Comparison of ENCODE assay signal across 22 cellular contexts in the genomic region with DNA sequence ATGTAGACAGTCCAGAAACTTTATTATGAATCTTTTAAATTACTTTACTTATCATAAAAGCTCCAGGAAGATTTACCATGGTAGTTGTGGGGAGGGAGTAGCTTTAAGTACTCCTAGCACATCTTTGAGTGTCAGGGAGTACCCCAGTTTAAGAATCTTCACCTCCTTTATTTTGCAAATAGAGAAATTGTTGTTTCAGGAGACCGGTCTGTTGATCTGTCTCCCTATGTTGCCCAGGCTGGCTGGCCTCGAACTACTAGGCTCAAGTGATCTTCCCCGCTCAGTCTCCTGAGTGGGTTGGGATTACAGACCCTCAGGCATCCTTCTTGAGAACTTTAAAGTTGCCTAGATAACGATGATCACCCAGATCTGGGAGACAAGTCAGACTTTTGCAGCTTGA. TPM values are rescaled to one million over a fixed set of nuclear protein-coding genes. Genes with fewer than 3 reads are reported as not detected.
DNase-seq lines count a peak whose midpoint lies in the region; ATAC-seq, FAIRE-seq and TF ChIP-seq lines count a peak whose summit lies in the region.
"Had no signal": no experiment of that assay in that cellular context is flagged by ENCODE, and none has a peak within 500 bp of the region (broad histone marks: within the 10 kb centered on the region; RNA-seq: fewer than 3 reads in every experiment).

No MANE protein-coding gene starts in this region.

- H3K9ac ChIP-seq in Loucy (ENCODE audit: low read depth, low read length, poor library complexity, severe bottlenecking) (no peak overlapping the region), H1 (replicated peaks in 1 of 4; ENCODE audit: extremely low read depth in 1 of 4, low read depth in 3 of 4, low read length in 3 of 4) (no peak overlapping the region), trophoblast cell (ENCODE audit: low read length) (no peak overlapping the region)

- H2BK5ac ChIP-seq in H1 (ENCODE audit: low read depth, low read length), result no peak overlapping the region
- no peak overlapping the region for H2BK5ac ChIP-seq in trophoblast cell (ENCODE audit: low read depth, low read length, poor library complexity)

- H3K18ac ChIP-seq in H1 (ENCODE audit: extremely low read depth, low read length) (no peak overlapping the region), trophoblast cell (ENCODE audit: low read length) (no peak overlapping the region)

- no peak overlapping the region for H2BK20ac ChIP-seq in H1 (ENCODE audit: low read length)

- no peak overlapping the region for H4K8ac ChIP-seq in H1 (ENCODE audit: extremely low read depth, insufficient read depth, low read length)
- no peak overlapping the region for H4K8ac ChIP-seq in trophoblast cell (ENCODE audit: low read depth, low read length)

- H3K4me1 ChIP-seq in Loucy (ENCODE audit: insufficient read depth, low read length, poor library complexity, severe bottlenecking), result peaks cover 37% of the 10 kb centered on the region
- peaks cover 0 to 5% (median 4%) of the 10 kb centered on the region in 4 experiments; a peak in 5 of 7 replicates for H3K4me1 ChIP-seq in H1 (replicated peaks in 1 of 4; ENCODE audit: control insufficient read depth in 3 of 4, insufficient read depth in 4 of 4, low read length in 3 of 4)
- H3K4me1 ChIP-seq in trophoblast cell (ENCODE audit: control insufficient read depth in 1 of 2, insufficient read depth in 2 of 2, low read length in 2 of 2), result no peaks in the 10 kb centered on the region

- ATAC-seq in HG03442 (IDR thresholded peaks at IDR 0.05; ENCODE audit: unreplicated experiment), result no peak
- ATAC-seq: A549, HCT116, HepG2 had no signal

- H3K36me3 ChIP-seq in Loucy (ENCODE audit: insufficient read depth, low read length), result no peaks in the 10 kb centered on the region
- H3K36me3 ChIP-seq in H1 (ENCODE audit: control insufficient read depth in 2 of 4, insufficient read depth in 4 of 4, low read length in 3 of 4), result peaks cover 0 to 4% (median 0%) of the 10 kb centered on the region in 4 experiments; a peak in 1 of 8 replicates
- peaks cover 3 to 5% of the 10 kb centered on the region in 2 experiments for H3K36me3 ChIP-seq in trophoblast cell (ENCODE audit: control insufficient read depth in 1 of 2, insufficient read depth in 2 of 2, low read length in 2 of 2)

- peak overlapping the region; percentile 11 for H3K27ac Mint-ChIP-seq in activated T-cell treated with anti-CD3 and anti-CD28 coated beads, Interleukin-2, amount 50 U/mL, for 24 hours
- H3K27ac Mint-ChIP-seq: IgD-negative memory B cell had no signal

- H3K56ac ChIP-seq in H1 (replicated peaks; ENCODE audit: insufficient read length, low read depth, low read length), result no peak overlapping the region

- H4K20me1 ChIP-seq in Loucy (ENCODE audit: insufficient read depth, low read length, poor library complexity, severe bottlenecking), result peaks cover 98% of the 10 kb centered on the region
- H4K20me1 ChIP-seq in H1 (replicated peaks in 1 of 2; ENCODE audit: control insufficient read depth in 1 of 2, insufficient read depth in 2 of 2, low read length in 2 of 2), result peaks cover 21 to 44% of the 10 kb centered on the region in 2 experiments

- H3K79me1 ChIP-seq in H1 (ENCODE audit: low read depth, low read length), result 0 out of 2 replicates have a peak, but pooled peaks cover 3% of the 10 kb centered on the region
- H3K79me1 ChIP-seq in trophoblast cell (ENCODE audit: low read length), result no peaks in the 10 kb centered on the region

- H3K36me3 Mint-ChIP-seq in activated T-cell treated with anti-CD3 and anti-CD28 coated beads, Interleukin-2, amount 50 U/mL, for 24 hours (ENCODE audit: low read depth), result peaks cover 65% of the 10 kb centered on the region

- H2AFZ ChIP-seq in Loucy (ENCODE audit: low read length) (no peak overlapping the region), H1 (ENCODE audit: low read length) (no peak overlapping the region), trophoblast cell (ENCODE audit: insufficient read depth, low read length, poor library complexity) (no peak overlapping the region)

- no peak for FAIRE-seq in H1 (lab: Jason Lieb, UNC)
- FAIRE-seq: A549, G401.6, GM12891, GM19239, HepG2, HTR-8/SVneo had no signal

- DNase-seq in activated T-cell treated with anti-CD3 and anti-CD28 coated beads, Interleukin-2, amount 50 U/mL, for 24 hours, result no peak
- no peak for DNase-seq in activated T-cell treated with anti-CD3 and anti-CD28 coated beads for 4 hours
- DNase-seq in H1 (ENCODE audit: low read depth in 1 of 2, low spot score in 2 of 2), result no peak
- no peak for DNase-seq in trophoblast cell
- no peak for DNase-seq in stimulated activated naive CD4-positive, alpha-beta T cell (lab: John Stamatoyannopoulos, UW)
- DNase-seq in NCI-H446 (lab: John Stamatoyannopoulos, UW), result no peak
- DNase-seq: AML-193; CD4-positive, alpha-beta memory T cell; DMS53; HFFc6 had no signal

- no peak for TF ChIP-seq POLR2A in H1 (IDR thresholded peaks at IDR 0.05; ENCODE audit: control extremely low read depth in 1 of 2, low read depth in 2 of 2, low read length in 2 of 2)

- H3K4me3 ChIP-seq in Loucy (ENCODE audit: low read length, poor library complexity, severe bottlenecking), result no peak overlapping the region
- H3K4me3 ChIP-seq in H1 (ENCODE audit: extremely low read depth in 1 of 4, insufficient read depth in 2 of 4, low read depth in 3 of 4, low read length in 4 of 4), result no peak overlapping the region
- H3K4me3 ChIP-seq in trophoblast cell (ENCODE audit: low read depth, low read length), result no peak overlapping the region
- H3K4me3 ChIP-seq: A549 had no signal

- H3K9me3 ChIP-seq in Loucy (ENCODE audit: insufficient read depth, low read depth, low read length) (no peaks in the 10 kb centered on the region), H1 (ENCODE audit: insufficient read depth in 2 of 2, low read depth in 1 of 2, low read length in 1 of 2) (no peaks in the 10 kb centered on the region), trophoblast cell (ENCODE audit: insufficient read depth, low read depth, low read length) (no peaks in the 10 kb centered on the region)

- no peak overlapping the region for H4K5ac ChIP-seq in H1 (ENCODE audit: insufficient read length, low read depth, low read length)

- 76% methylated on average over 4 of the region's 4 CpGs; no CpG with 5 or more reads in 1 of the 2 experiments for WGBS in H1 (ENCODE audit: extremely low coverage in 1 of 2, insufficient coverage in 1 of 2, insufficient read length in 1 of 2, insufficient replicate concordance in 2 of 2, low coverage in 1 of 2, low lambda C conversion rate in 2 of 2, missing lambda C conversion rate in 1 of 2), 2 experiments
- WGBS in trophoblast cell (ENCODE audit: extremely low coverage, insufficient coverage, insufficient read length), result no CpG with 5 or more reads among the region's 4 CpGs

- H3K4me2 ChIP-seq in Loucy (ENCODE audit: low read depth, low read length, poor library complexity, severe bottlenecking), result peak overlapping the region; percentile 57
- peak overlapping the region; percentile 31 to 53; a peak in 3 of 4 replicates for H3K4me2 ChIP-seq in H1 (ENCODE audit: insufficient read depth in 1 of 2, low read depth in 2 of 2, low read length in 2 of 2)
- no peak overlapping the region for H3K4me2 ChIP-seq in trophoblast cell (ENCODE audit: low read length)
- H3K4me2 ChIP-seq: A549 had no signal

- peaks cover 77% of the 10 kb centered on the region for H3K4me1 Mint-ChIP-seq in activated T-cell treated with anti-CD3 and anti-CD28 coated beads, Interleukin-2, amount 50 U/mL, for 24 hours (ENCODE audit: low read depth)

- no peaks in the 10 kb centered on the region for H3K9me3 Mint-ChIP-seq in activated T-cell treated with anti-CD3 and anti-CD28 coated beads, Interleukin-2, amount 50 U/mL, for 24 hours
- H3K9me3 Mint-ChIP-seq: CD4-positive, alpha-beta memory T cell; HFFc6; IgD-negative memory B cell had no signal

- TF ChIP-seq CTCF in Loucy (conservative IDR thresholded peaks at IDR 0.05; ENCODE audit: low read length) (no peak), H1 (IDR thresholded peaks at IDR 0.05; ENCODE audit: control extremely low read depth in 1 of 3, insufficient read depth in 1 of 3, low read depth in 1 of 3, low read length in 3 of 3) (no peak)

- H2BK12ac ChIP-seq in H1 (ENCODE audit: low read depth, low read length) (no peak overlapping the region), trophoblast cell (ENCODE audit: low read length) (no peak overlapping the region)

- H3K9me2 ChIP-seq in Loucy (replicated peaks; ENCODE audit: low read depth, low read length), result no peaks in the 10 kb centered on the region

- no peaks in the 10 kb centered on the region for H3F3A ChIP-seq in Loucy (ENCODE audit: low read depth)

- H2BK120ac ChIP-seq in H1 (replicated peaks; ENCODE audit: low read depth, low read length) (no peak overlapping the region), trophoblast cell (ENCODE audit: insufficient read depth, low read length, poor library complexity) (no peak overlapping the region)

- no peaks in the 10 kb centered on the region for H3K23me2 ChIP-seq in H1 (ENCODE audit: low read depth, low read length)

- no peak overlapping the region for H2AK5ac ChIP-seq in H1 (ENCODE audit: low read depth, low read length)
- no peak overlapping the region for H2AK5ac ChIP-seq in trophoblast cell (ENCODE audit: low read length)

- no peak overlapping the region for H3K4me3 Mint-ChIP-seq in activated T-cell treated with anti-CD3 and anti-CD28 coated beads, Interleukin-2, amount 50 U/mL, for 24 hours
- H3K4me3 Mint-ChIP-seq: HFFc6 had no signal

- peaks cover 99% of the 10 kb centered on the region for H3K79me2 ChIP-seq in Loucy (ENCODE audit: insufficient read depth, low read length)
- peaks cover 74 to 100% of the 10 kb centered on the region in 2 experiments for H3K79me2 ChIP-seq in H1 (ENCODE audit: control insufficient read depth in 1 of 2, insufficient read depth in 2 of 2, low read length in 2 of 2)
- peaks cover 10% of the 10 kb centered on the region for H3K79me2 ChIP-seq in trophoblast cell (ENCODE audit: control insufficient read depth, insufficient read depth, low read length, poor library complexity)

- POLR2A ChIA-PET in H1 (lab: Charles Lee; ENCODE audit: partially characterized antibody), result interaction anchor here (0.8 to 4.4 kb wide), 3 partner anchors 11 to 12 kb away, joined by 3 to 18 read pairs (median 3); a partner anchor contains a TSS

- H4K91ac ChIP-seq in H1 (replicated peaks; ENCODE audit: insufficient read length, low read length), result no peak overlapping the region
- no peak overlapping the region for H4K91ac ChIP-seq in trophoblast cell (ENCODE audit: low read depth, low read length)

- TF ChIP-seq RAD21 in H1 (IDR thresholded peaks at IDR 0.05 in 1 of 2, conservative IDR thresholded peaks at IDR 0.05 in 1 of 2; ENCODE audit: low read depth in 2 of 2, low read length in 2 of 2), result no peak

- no peak overlapping the region for H3K23ac ChIP-seq in H1 (ENCODE audit: insufficient read length)
- no peak overlapping the region for H3K23ac ChIP-seq in trophoblast cell (ENCODE audit: low read length)

- H3K4ac ChIP-seq in H1 (replicated peaks; ENCODE audit: insufficient read length, low read depth, low read length) (no peak overlapping the region), trophoblast cell (ENCODE audit: low read depth, low read length) (peak overlapping the region; percentile 91)

- no peaks in the 10 kb centered on the region for H3K27me3 ChIP-seq in Loucy (ENCODE audit: insufficient read depth, low read length, poor library complexity, severe bottlenecking)
- no peaks in the 10 kb centered on the region for H3K27me3 ChIP-seq in H1 (replicated peaks in 1 of 4; ENCODE audit: control insufficient read depth in 3 of 4, extremely low read depth in 1 of 4, insufficient read depth in 3 of 4, low read length in 3 of 4)
- H3K27me3 ChIP-seq in trophoblast cell (ENCODE audit: insufficient read depth, low read length), result no peaks in the 10 kb centered on the region

- H3K14ac ChIP-seq in H1 (ENCODE audit: insufficient read length) (no peak overlapping the region), trophoblast cell (ENCODE audit: low read length) (no peak overlapping the region)

- H3K27ac ChIP-seq in H1 (ENCODE audit: low read depth, low read length) (no peak overlapping the region), trophoblast cell (ENCODE audit: low read depth, low read length) (no peak overlapping the region)
- H3K27ac ChIP-seq: 22Rv1, A549, C4-2B had no signal

- no peak overlapping the region for H4K12ac ChIP-seq in trophoblast cell (ENCODE audit: low read depth, low read length)

- CTCF ChIA-PET in H1 (lab: Charles Lee; ENCODE audit: partially characterized antibody), result interaction anchor here (0.6 to 1.6 kb wide), 3 partner anchors 10 to 142 kb away, joined by 3 to 4 read pairs (median 3); a partner anchor contains a TSS

- H3K27me3 Mint-ChIP-seq in activated T-cell treated with anti-CD3 and anti-CD28 coated beads, Interleukin-2, amount 50 U/mL, for 24 hours, result no peaks in the 10 kb centered on the region
- H3K27me3 Mint-ChIP-seq: CD4-positive, alpha-beta memory T cell; IgD-negative memory B cell had no signal

- no peak overlapping the region for H2BK15ac ChIP-seq in H1 (ENCODE audit: low read length)

- TF ChIP-seq EP300 in H1 (IDR thresholded peaks at IDR 0.05; ENCODE audit: borderline replicate concordance in 1 of 2, low read depth in 2 of 2, low read length in 2 of 2), result no peak

RNA-seq across cellular contexts. Expression of a gene that starts 11.1 kb away (rescaled TPM):
- total RNA-seq in H1 (2021; fragmentation: NEBNext Ultra II Directional; extraction: Animal tissue kit (Norgen Biotek cat#: 25700)), result 264 and 283 TPM in 2 replicates
- polyA plus RNA-seq in H1 (2011; rRNA removed), result 80.4 and 108 TPM in 2 replicates
- polyA plus RNA-seq in H1 (2011; cell fraction: cytosol; rRNA removed), result 203 TPM
- 112 TPM for polyA plus RNA-seq in H1 (2011; cell fraction: nucleus; rRNA removed)
- polyA plus RNA-seq in H1 (2012, experiment 1 of 2), result 197 to 222 TPM (median 212 TPM) in 4 replicates
- polyA plus RNA-seq in H1 (2012, experiment 2 of 2), result 16.1 TPM
- 190 TPM for polyA plus RNA-seq in H1 (2013, experiment 1 of 2)
- polyA plus RNA-seq in H1 (2013, experiment 2 of 2), result 185 TPM
- 278 and 279 TPM in 2 replicates for polyA minus RNA-seq in H1 (2011; rRNA and poly(A)+ RNA removed)
- polyA minus RNA-seq in H1 (2011; cell fraction: cytosol; rRNA and poly(A)+ RNA removed), result 159 TPM
- polyA minus RNA-seq in H1 (2011; cell fraction: nucleus; rRNA and poly(A)+ RNA removed), result 248 TPM
- 124 and 133 TPM in 2 replicates for polyA plus RNA-seq in trophoblast cell (2013)
